18 cellular contexts compared by ENCODE assay signal in genomic region chr10:6061056-6061455, GRCh38. TPM values are rescaled to one million over a fixed set of nuclear protein-coding genes. Genes with fewer than 3 reads are reported as not detected.
DNase-seq lines count a peak whose midpoint lies in the region; ATAC-seq, FAIRE-seq and TF ChIP-seq lines count a peak whose summit lies in the region.
"Had no signal": no experiment of that assay in that cellular context is flagged by ENCODE, and none has a peak within 500 bp of the region (broad histone marks: within the 10 kb centered on the region; RNA-seq: fewer than 3 reads in every experiment).

No MANE protein-coding gene starts in this region.

- no peak overlapping the region for H3K27ac ChIP-seq in CD4-positive, alpha-beta T cell (ENCODE audit: low read depth, low read length)
- no peak overlapping the region for H3K27ac ChIP-seq in naive thymus-derived CD4-positive, alpha-beta T cell (ENCODE audit: low read depth, low read length)

- ATAC-seq in CD4-positive, alpha-beta T cell (ENCODE audit: poor library complexity), result no peak
- ATAC-seq in naive thymus-derived CD4-positive, alpha-beta T cell, result no peak
- no peak for ATAC-seq in HG03025 (IDR thresholded peaks at IDR 0.05; ENCODE audit: low FRiP score, unreplicated experiment)
- no peak for ATAC-seq in HG03520 (IDR thresholded peaks at IDR 0.05; ENCODE audit: unreplicated experiment)
- ATAC-seq in HG02870 (IDR thresholded peaks at IDR 0.05; ENCODE audit: unreplicated experiment), result no peak

- CTCF ChIA-PET in CD4-positive, alpha-beta T cell (lab: Charles Lee), result interaction anchor here (1.1 to 3.8 kb wide), 4 partner anchors 9 to 47 kb away, joined by 4 to 24 read pairs (median 13); no protein-coding TSS in a partner anchor
- CTCF ChIA-PET in activated naive CD4-positive, alpha-beta T cell treated with anti-CD3 and anti-CD28 coated beads, Interleukin-2, amount 10 ng/mL, durations not matched to agents 7 days and 5 days (lab: Charles Lee), result interaction anchor here (1.5 to 4.1 kb wide), 3 partner anchors 9 to 26 kb away, joined by 3 to 25 read pairs (median 17); no protein-coding TSS in a partner anchor
- CTCF ChIA-PET in naive thymus-derived CD4-positive, alpha-beta T cell (lab: Charles Lee), result interaction anchor here (1.9 to 3.1 kb wide), 2 partner anchors 10 to 25 kb away, joined by 7 to 10 read pairs; no protein-coding TSS in a partner anchor

- intact Hi-C loops in CD4-positive, alpha-beta T cell (cut with DNase I, micrococcal nuclease), result no loop called here
- intact Hi-C loops in naive thymus-derived CD4-positive, alpha-beta T cell (cut with micrococcal nuclease), result no loop called here

- H3K4me3 Mint-ChIP-seq in CD4-positive, alpha-beta T cell, result peak overlapping the region; percentile 94
- H3K4me3 Mint-ChIP-seq in IgD-negative memory B cell, result peak overlapping the region; percentile 92 to 99 (median 97)
- peak overlapping the region; percentile 81 for H3K4me3 Mint-ChIP-seq in activated naive CD4-positive, alpha-beta T cell treated with anti-CD3 and anti-CD28 coated beads, Interleukin-2, amount 10 ng/mL, durations not matched to agents 7 days and 5 days
- peak overlapping the region in 7 of 10 donors; percentile 42 to 91 (median 86) for H3K4me3 Mint-ChIP-seq in naive thymus-derived CD4-positive, alpha-beta T cell

- H3K27me3 ChIP-seq in CD4-positive, alpha-beta T cell (ENCODE audit: control insufficient read depth, insufficient read depth, low read length), result no peaks in the 10 kb centered on the region
- H3K27me3 ChIP-seq in naive thymus-derived CD4-positive, alpha-beta T cell (ENCODE audit: control insufficient read depth in 2 of 2, insufficient read depth in 2 of 2, low read length in 2 of 2), result no peaks in the 10 kb centered on the region

- no peak for TF ChIP-seq CTCF in CD4-positive, alpha-beta T cell (IDR thresholded peaks at IDR 0.05)

- no peaks in the 10 kb centered on the region for H3K27me3 Mint-ChIP-seq in CD4-positive, alpha-beta T cell
- H3K27me3 Mint-ChIP-seq in IgD-negative memory B cell, result peaks cover 5% of the 10 kb centered on the region
- no peaks in the 10 kb centered on the region for H3K27me3 Mint-ChIP-seq in activated naive CD4-positive, alpha-beta T cell treated with anti-CD3 and anti-CD28 coated beads, Interleukin-2, amount 10 ng/mL, durations not matched to agents 7 days and 5 days
- no peaks in the 10 kb centered on the region for H3K27me3 Mint-ChIP-seq in naive thymus-derived CD4-positive, alpha-beta T cell

- no peak for DNase-seq in CD4-positive, alpha-beta T cell
- peak; percentile 45 for DNase-seq in activated naive CD4-positive, alpha-beta T cell treated with anti-CD3 and anti-CD28 coated beads, Interleukin-2, amount 10 ng/mL, durations not matched to agents 7 days and 5 days
- peak in 1 of 9 donors; percentile 27 for DNase-seq in naive thymus-derived CD4-positive, alpha-beta T cell
- no peak for DNase-seq in H54 (ENCODE audit: insufficient read length, low spot score)
- DNase-seq: anterior cingulate cortex, DMS79 treated with DMSO at 0.1 percent for 48 hours, Kasumi-1, NCI-H1417 treated with DMSO at 0.1 percent for 48 hours, occipital lobe, Right ventricle myocardium superior had no signal

- H3K4me1 ChIP-seq in naive thymus-derived CD4-positive, alpha-beta T cell (ENCODE audit: control insufficient read depth in 2 of 2, insufficient read depth in 2 of 2, low read length in 2 of 2), result peaks cover 16 to 26% of the 10 kb centered on the region in 2 donors

- H3K4me3 ChIP-seq in naive thymus-derived CD4-positive, alpha-beta T cell (ENCODE audit: low read length), result peak overlapping the region; percentile 54

- H3K9me3 ChIP-seq in CD4-positive, alpha-beta T cell (ENCODE audit: control insufficient read depth, low read length), result no peaks in the 10 kb centered on the region
- H3K9me3 ChIP-seq in naive thymus-derived CD4-positive, alpha-beta T cell (ENCODE audit: control insufficient read depth in 2 of 3, low read length in 3 of 3), result no peaks in the 10 kb centered on the region

- no peaks in the 10 kb centered on the region for H3K36me3 ChIP-seq in naive thymus-derived CD4-positive, alpha-beta T cell (ENCODE audit: control insufficient read depth in 2 of 3, insufficient read depth in 3 of 3, low read length in 3 of 3)

- peak overlapping the region; percentile 76 for H3K27ac Mint-ChIP-seq in CD4-positive, alpha-beta T cell
- peak overlapping the region in 2 of 3 donors; percentile 90 to 92 for H3K27ac Mint-ChIP-seq in IgD-negative memory B cell
- H3K27ac Mint-ChIP-seq in activated naive CD4-positive, alpha-beta T cell treated with anti-CD3 and anti-CD28 coated beads, Interleukin-2, amount 10 ng/mL, durations not matched to agents 7 days and 5 days, result peak overlapping the region; percentile 95
- H3K27ac Mint-ChIP-seq in naive thymus-derived CD4-positive, alpha-beta T cell, result peak overlapping the region in 5 of 9 donors; percentile 25 to 87 (median 81)

- peaks cover 69% of the 10 kb centered on the region for H3K4me1 Mint-ChIP-seq in CD4-positive, alpha-beta T cell (ENCODE audit: low read depth)
- H3K4me1 Mint-ChIP-seq in IgD-negative memory B cell, result peaks cover 46 to 61% (median 50%) of the 10 kb centered on the region in 3 donors
- peaks cover 73% of the 10 kb centered on the region for H3K4me1 Mint-ChIP-seq in activated naive CD4-positive, alpha-beta T cell treated with anti-CD3 and anti-CD28 coated beads, Interleukin-2, amount 10 ng/mL, durations not matched to agents 7 days and 5 days
- peaks cover 41 to 82% (median 70%) of the 10 kb centered on the region in 7 donors for H3K4me1 Mint-ChIP-seq in naive thymus-derived CD4-positive, alpha-beta T cell

- FAIRE-seq in H54 (lab: Jason Lieb, UNC), result no peak
- FAIRE-seq: colon had no signal

- no peaks in the 10 kb centered on the region for H3K9me3 Mint-ChIP-seq in CD4-positive, alpha-beta T cell
- H3K9me3 Mint-ChIP-seq in IgD-negative memory B cell, result peaks cover 0 to 4% (median 2%) of the 10 kb centered on the region in 3 donors
- peaks cover 4% of the 10 kb centered on the region for H3K9me3 Mint-ChIP-seq in activated naive CD4-positive, alpha-beta T cell treated with anti-CD3 and anti-CD28 coated beads, Interleukin-2, amount 10 ng/mL, durations not matched to agents 7 days and 5 days
- H3K9me3 Mint-ChIP-seq in naive thymus-derived CD4-positive, alpha-beta T cell, result peaks cover 0 to 4% (median 0%) of the 10 kb centered on the region in 11 donors

- POLR2A ChIA-PET in CD4-positive, alpha-beta T cell (lab: Charles Lee), result interaction anchor here (0.6 to 3.7 kb wide), 5 partner anchors 9 to 614 kb away, joined by 3 to 26 read pairs (median 4); no protein-coding TSS in a partner anchor
- POLR2A ChIA-PET in naive thymus-derived CD4-positive, alpha-beta T cell (lab: Charles Lee), result interaction anchor here (0.7 to 2.4 kb wide), 4 partner anchors 10 to 47 kb away, joined by 3 to 13 read pairs (median 6); no protein-coding TSS in a partner anchor

- no peak for TF ChIP-seq POLR2A in H54 (IDR thresholded peaks at IDR 0.05; ENCODE audit: low read depth, low read length)

- H3K36me3 Mint-ChIP-seq in CD4-positive, alpha-beta T cell (ENCODE audit: low read depth), result no peaks in the 10 kb centered on the region
- H3K36me3 Mint-ChIP-seq in IgD-negative memory B cell, result peaks cover 5% of the 10 kb centered on the region
- H3K36me3 Mint-ChIP-seq in activated naive CD4-positive, alpha-beta T cell treated with anti-CD3 and anti-CD28 coated beads, Interleukin-2, amount 10 ng/mL, durations not matched to agents 7 days and 5 days, result peaks cover 47% of the 10 kb centered on the region
- peaks cover 0 to 50% (median 0%) of the 10 kb centered on the region in 5 donors for H3K36me3 Mint-ChIP-seq in naive thymus-derived CD4-positive, alpha-beta T cell

RNA-seq across cellular contexts. Expression of gene IL2RA, which starts 1.1 kb away (rescaled TPM):
- 1 to 10 TPM; 4.9 to 5.4 TPM for total RNA-seq in CD4-positive, alpha-beta T cell
- polyA plus RNA-seq in IgD-negative memory B cell, result 27.2 TPM
- total RNA-seq in naive thymus-derived CD4-positive, alpha-beta T cell, result 100 to 1,000 TPM in 1 of 5 experiments, 10 to 100 TPM in 1, 1 to 10 TPM in 3; 2.5 to 266 (median 6.7) TPM
- polyA plus RNA-seq in naive thymus-derived CD4-positive, alpha-beta T cell, result 1 to 10 TPM in 1 of 2 donors, under 1 TPM in 1; 0.85 to 3.0 TPM
- total RNA-seq: epithelial cell of proximal tubule, glomerular endothelial cell, occipital lobe had no signal
- polyA plus RNA-seq: BJ had no signal

RNA-seq across cellular contexts. Expression of gene RBM17, which starts 27.8 kb away (rescaled TPM):
- total RNA-seq in CD4-positive, alpha-beta T cell, result 100 to 1,000 TPM; 143 to 150 TPM
- 118 TPM for polyA plus RNA-seq in IgD-negative memory B cell
- 100 to 1,000 TPM; 120 to 158 (median 127) TPM for total RNA-seq in naive thymus-derived CD4-positive, alpha-beta T cell
- 10 to 100 TPM; 66.6 to 83.0 TPM for polyA plus RNA-seq in naive thymus-derived CD4-positive, alpha-beta T cell
